Comparison of ENCODE assay signal across 23 cellular contexts in the genomic region with DNA sequence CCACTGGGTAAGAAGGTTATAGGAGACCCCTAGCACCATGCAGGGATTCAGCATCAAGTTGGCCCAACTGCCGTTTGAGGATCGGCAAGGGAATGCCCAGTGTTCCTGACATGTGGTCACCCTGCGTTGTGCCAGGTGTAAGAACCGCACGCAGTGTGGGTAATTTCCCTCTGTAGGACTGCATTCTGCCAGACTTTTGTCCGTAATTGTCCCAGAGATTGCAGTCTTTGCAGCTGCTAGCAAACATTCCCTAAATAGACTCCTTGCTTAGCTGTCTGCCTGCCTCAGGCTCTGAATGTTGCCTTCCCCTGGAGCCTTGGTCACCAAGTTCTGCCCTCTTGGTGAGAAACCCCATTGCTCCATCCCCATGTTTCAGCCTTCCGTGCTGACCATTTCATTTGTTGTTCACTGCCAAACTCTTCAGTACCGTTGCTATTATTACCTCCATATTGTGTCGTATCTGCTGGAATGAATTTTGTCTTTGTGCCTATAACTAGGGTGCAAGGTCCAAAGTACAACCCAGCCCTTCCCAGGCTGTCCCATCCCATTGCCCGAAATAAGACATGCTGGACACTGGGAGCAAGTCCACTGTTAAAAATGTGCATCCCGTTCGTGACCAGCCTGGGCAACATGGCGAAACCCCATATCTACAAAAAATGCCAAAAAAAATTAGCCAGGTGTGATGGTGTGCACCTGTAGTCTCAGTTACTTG. TPM values are rescaled to one million over a fixed set of nuclear protein-coding genes. Genes with fewer than 3 reads are reported as not detected.
DNase-seq lines count a peak whose midpoint lies in the region; ATAC-seq, FAIRE-seq and TF ChIP-seq lines count a peak whose summit lies in the region.
"Had no signal": no experiment of that assay in that cellular context is flagged by ENCODE, and none has a peak within 500 bp of the region (broad histone marks: within the 10 kb centered on the region; RNA-seq: fewer than 3 reads in every experiment).

No MANE protein-coding gene starts in this region.

- H3K27me3 ChIP-seq in IMR-90 (ENCODE audit: control insufficient read depth, insufficient read depth, low read length) (no peaks in the 10 kb centered on the region; the same call in none of the 2 replicates), H1 (replicated peaks in 1 of 4; ENCODE audit: control insufficient read depth in 3 of 4, extremely low read depth in 1 of 4, insufficient read depth in 3 of 4, low read length in 3 of 4) (no peaks in the 10 kb centered on the region), small intestine (ENCODE audit: control insufficient read depth in 2 of 2, insufficient read depth in 2 of 2, low read length in 2 of 2) (no peaks in the 10 kb centered on the region)
- H3K27me3 ChIP-seq: SJSA1 had no signal

- H4K8ac ChIP-seq in IMR-90 (ENCODE audit: low read depth in 2 of 2, low read length in 2 of 2), result no peak overlapping the region
- H4K8ac ChIP-seq in H1 (ENCODE audit: extremely low read depth, insufficient read depth, low read length), result no peak overlapping the region

- H3K27ac ChIP-seq in IMR-90 (ENCODE audit: insufficient read depth, low read length) (no peak overlapping the region), H1 (ENCODE audit: low read depth, low read length) (no peak overlapping the region), small intestine (ENCODE audit: low read depth in 1 of 2, low read length in 1 of 2) (peak overlapping the region in 1 of 2 donors; percentile 45)
- H3K27ac ChIP-seq: BLaER1, HL-60, SJSA1 had no signal

- TF ChIP-seq CTCF in IMR-90 (conservative IDR thresholded peaks at IDR 0.05; ENCODE audit: low read depth, low read length) (no peak), H1 (IDR thresholded peaks at IDR 0.05; ENCODE audit: control extremely low read depth in 1 of 3, insufficient read depth in 1 of 3, low read depth in 1 of 3, low read length in 3 of 3) (no peak)

- intact Hi-C loops in IMR-90 (cut with micrococcal nuclease), result no loop called here

- in situ Hi-C loops in IMR-90 (cut with MboI; ENCODE audit: low sequenced_read_pairs), result no loop called here

- no peak overlapping the region for H4K91ac ChIP-seq in IMR-90 (ENCODE audit: insufficient read depth, low read depth, low read length)
- H4K91ac ChIP-seq in H1 (replicated peaks; ENCODE audit: insufficient read length, low read length), result peak overlapping the region; percentile 34

- no peak overlapping the region for H4K5ac ChIP-seq in IMR-90 (ENCODE audit: low read depth, low read length)
- no peak overlapping the region for H4K5ac ChIP-seq in H1 (ENCODE audit: insufficient read length, low read depth, low read length)

- ATAC-seq in IMR-90 (ENCODE audit: low read depth), result no peak
- ATAC-seq: GM12878, Panc1 had no signal

- H3K18ac ChIP-seq in IMR-90 (ENCODE audit: low read depth, low read length) (no peak overlapping the region), H1 (ENCODE audit: extremely low read depth, low read length) (no peak overlapping the region; the same call in 1 of the 2 replicates)

- H3K56ac ChIP-seq in IMR-90 (ENCODE audit: extremely low read depth, insufficient read depth, low read length), result no peak overlapping the region
- H3K56ac ChIP-seq in H1 (replicated peaks; ENCODE audit: insufficient read length, low read depth, low read length), result no peak overlapping the region

- H2AK9ac ChIP-seq in IMR-90 (replicated peaks; ENCODE audit: low read depth, low read length, poor library complexity), result no peak overlapping the region

- H3K23ac ChIP-seq in IMR-90 (ENCODE audit: low read depth, low read length) (no peak overlapping the region), H1 (ENCODE audit: insufficient read length) (no peak overlapping the region)

- H3K14ac ChIP-seq in IMR-90 (replicated peaks; ENCODE audit: low read depth, low read length), result no peak overlapping the region
- no peak overlapping the region for H3K14ac ChIP-seq in H1 (ENCODE audit: insufficient read length)

- FAIRE-seq in H1 (lab: Jason Lieb, UNC) (no peak), small intestine (lab: Jason Lieb, UNC) (no peak), GM12892 (lab: Jason Lieb, UNC) (no peak)
- FAIRE-seq: GM12878 had no signal

- H2BK5ac ChIP-seq in IMR-90 (ENCODE audit: low read depth, low read length, poor library complexity, severe bottlenecking) (no peak overlapping the region), H1 (ENCODE audit: low read depth, low read length) (peak overlapping the region; percentile 66; the same call in 1 of the 2 replicates)

- H3K4me2 ChIP-seq in IMR-90 (ENCODE audit: low read depth, low read length), result no peak overlapping the region
- no peak overlapping the region for H3K4me2 ChIP-seq in H1 (ENCODE audit: insufficient read depth in 1 of 2, low read depth in 2 of 2, low read length in 2 of 2)
- H3K4me2 ChIP-seq: BLaER1 had no signal

- H2AK5ac ChIP-seq in IMR-90 (ENCODE audit: low read depth, low read length) (peak overlapping the region; percentile 36; the same call in 1 of the 2 replicates), H1 (ENCODE audit: low read depth, low read length) (no peak overlapping the region)

- no peaks in the 10 kb centered on the region for H3K23me2 ChIP-seq in H1 (ENCODE audit: low read depth, low read length)

- no peak overlapping the region for H3K9ac ChIP-seq in IMR-90 (ENCODE audit: low read depth, low read length)
- no peak overlapping the region for H3K9ac ChIP-seq in H1 (replicated peaks in 1 of 4; ENCODE audit: extremely low read depth in 1 of 4, low read depth in 3 of 4, low read length in 3 of 4)
- H3K9ac ChIP-seq: BLaER1 had no signal

- H2BK15ac ChIP-seq in IMR-90 (ENCODE audit: low read depth, low read length) (peak overlapping the region; percentile 53; the same call in 2 of the 3 replicates), H1 (ENCODE audit: low read length) (no peak overlapping the region)

- no peaks in the 10 kb centered on the region; the same call in 1 of the 2 replicates for H3K4me1 ChIP-seq in IMR-90 (ENCODE audit: control insufficient read depth, insufficient read depth, low read length)
- H3K4me1 ChIP-seq in H1 (replicated peaks in 1 of 4; ENCODE audit: control insufficient read depth in 3 of 4, insufficient read depth in 4 of 4, low read length in 3 of 4), result peaks cover 0 to 7% (median 3%) of the 10 kb centered on the region in 4 experiments; a peak in 3 of 7 replicates
- H3K4me1 ChIP-seq in small intestine (ENCODE audit: control insufficient read depth in 2 of 2, insufficient read depth in 1 of 2, low read depth in 1 of 2, low read length in 1 of 2), result no peaks in the 10 kb centered on the region
- H3K4me1 ChIP-seq: BLaER1 had no signal

- H3K79me2 ChIP-seq in H1 (ENCODE audit: control insufficient read depth in 1 of 2, insufficient read depth in 2 of 2, low read length in 2 of 2), result peaks cover 0 to 9% of the 10 kb centered on the region in 2 experiments; a peak in 2 of 4 replicates

- no peak overlapping the region for H2AFZ ChIP-seq in IMR-90 (replicated peaks; ENCODE audit: low read length, poor library complexity)
- no peak overlapping the region for H2AFZ ChIP-seq in H1 (ENCODE audit: low read length)

- dilution Hi-C loops in IMR-90 (cut with HindIII; ENCODE audit: low sequenced_read_pairs, unreplicated experiment), result no loop called here

- H3K4me3 ChIP-seq in IMR-90 (ENCODE audit: insufficient read depth, low read depth, low read length), result no peak overlapping the region
- no peak overlapping the region for H3K4me3 ChIP-seq in H1 (ENCODE audit: extremely low read depth in 1 of 4, insufficient read depth in 2 of 4, low read depth in 3 of 4, low read length in 4 of 4)
- no peak overlapping the region for H3K4me3 ChIP-seq in small intestine (ENCODE audit: low read depth in 1 of 2, low read length in 2 of 2)
- H3K4me3 ChIP-seq: BLaER1, GM12878, HAP-1, SJSA1 had no signal

- H4K20me1 ChIP-seq in IMR-90 (ENCODE audit: insufficient read depth, low read length), result no peaks in the 10 kb centered on the region
- no peaks in the 10 kb centered on the region for H4K20me1 ChIP-seq in H1 (replicated peaks in 1 of 2; ENCODE audit: control insufficient read depth in 1 of 2, insufficient read depth in 2 of 2, low read length in 2 of 2)

- POLR2A ChIA-PET in IMR-90 (lab: Charles Lee; ENCODE audit: unreplicated experiment), result no interaction called here
- POLR2A ChIA-PET in H1 (lab: Charles Lee; ENCODE audit: partially characterized antibody), result no interaction called here

- H2BK120ac ChIP-seq in IMR-90 (ENCODE audit: low read depth, low read length) (no peak overlapping the region), H1 (replicated peaks; ENCODE audit: low read depth, low read length) (peak overlapping the region; percentile 33)

- WGBS in IMR-90 (ENCODE audit: extremely low coverage in 2 of 2, insufficient read length in 1 of 2), 2 experiments, result 93% methylated on average over 6 of the region's 13 CpGs; no CpG with 5 or more reads in 1 of the 2 experiments
- 96% methylated on average over 8 of the region's 13 CpGs; no CpG with 5 or more reads in 1 of the 2 experiments for WGBS in H1 (ENCODE audit: extremely low coverage in 1 of 2, insufficient coverage in 1 of 2, insufficient read length in 1 of 2, insufficient replicate concordance in 2 of 2, low coverage in 1 of 2, low lambda C conversion rate in 2 of 2, missing lambda C conversion rate in 1 of 2), 2 experiments
- WGBS in small intestine, 3 donors, result 31 to 69% (median 59%) methylated on average over 13 of the region's 13 CpGs

- H3K9me3 ChIP-seq in IMR-90 (ENCODE audit: control insufficient read depth, insufficient read depth, low read length) (no peaks in the 10 kb centered on the region), H1 (ENCODE audit: insufficient read depth in 2 of 2, low read depth in 1 of 2, low read length in 1 of 2) (no peaks in the 10 kb centered on the region), small intestine (ENCODE audit: control insufficient read depth, low read depth) (no peaks in the 10 kb centered on the region)
- H3K9me3 ChIP-seq: BLaER1, HAP-1, SJSA1 had no signal

- BruUV-seq in IMR-90 (replicated peaks; lab: Mats Ljungman, UMichigan), result no TSS peak

- peak overlapping the region; percentile 87; the same call in 1 of the 2 replicates for H2BK12ac ChIP-seq in H1 (ENCODE audit: low read depth, low read length)

- DNase-seq in IMR-90 (no peak), H1 (ENCODE audit: low read depth in 1 of 2, low spot score in 2 of 2) (no peak), myocyte (ENCODE audit: low read depth) (peak; percentile 71), small intestine (peak; percentile 57), NCI-H2029 treated with DMSO at 0.1 percent for 48 hours (lab: John Stamatoyannopoulos, UW) (no peak), GM12892 (ENCODE audit: insufficient read length) (no peak), SHP77 (lab: John Stamatoyannopoulos, UW) (no peak)
- DNase-seq: ACHN; CD4-positive, alpha-beta T cell; COR-L47; DMS79 treated with DMSO at 0.1 percent for 48 hours; NCI-H1105; NCI-H1694; NCI-H2227 treated with DMSO at 0.1 percent for 48 hours; NCI-H510A; NCI-H774; NK-92 treated with Interleukin-12 subunit alpha and Interleukin-12 subunit beta, amount 100 ng/mL, for 24 hours had no signal

- TF ChIP-seq EP300 in H1 (IDR thresholded peaks at IDR 0.05; ENCODE audit: borderline replicate concordance in 1 of 2, low read depth in 2 of 2, low read length in 2 of 2), result no peak

- TF ChIP-seq RAD21 in IMR-90 (IDR thresholded peaks at IDR 0.05; ENCODE audit: low read length) (no peak), H1 (IDR thresholded peaks at IDR 0.05 in 1 of 2, conservative IDR thresholded peaks at IDR 0.05 in 1 of 2; ENCODE audit: low read depth in 2 of 2, low read length in 2 of 2) (no peak)

- H3K4ac ChIP-seq in IMR-90 (ENCODE audit: low read depth, low read length) (no peak overlapping the region), H1 (replicated peaks; ENCODE audit: insufficient read length, low read depth, low read length) (no peak overlapping the region)

- H2BK20ac ChIP-seq in IMR-90 (ENCODE audit: low read depth, low read length) (no peak overlapping the region), H1 (ENCODE audit: low read length) (peak overlapping the region; percentile 51)

- no peaks in the 10 kb centered on the region for H3K36me3 ChIP-seq in IMR-90 (ENCODE audit: control insufficient read depth, insufficient read depth, low read length)
- H3K36me3 ChIP-seq in H1 (ENCODE audit: control insufficient read depth in 2 of 4, insufficient read depth in 4 of 4, low read length in 3 of 4), result no peaks in the 10 kb centered on the region
- H3K36me3 ChIP-seq in small intestine (ENCODE audit: control insufficient read depth in 2 of 2, insufficient read depth in 2 of 2, low read length in 2 of 2), result no peaks in the 10 kb centered on the region
- H3K36me3 ChIP-seq: BLaER1, HAP-1, SJSA1 had no signal

- no peak for TF ChIP-seq POLR2A in IMR-90 (IDR thresholded peaks at IDR 0.05; ENCODE audit: low read depth, low read length)
- no peak for TF ChIP-seq POLR2A in H1 (IDR thresholded peaks at IDR 0.05; ENCODE audit: control extremely low read depth in 1 of 2, low read depth in 2 of 2, low read length in 2 of 2)
- no peak for TF ChIP-seq POLR2A in GM12892 (IDR thresholded peaks at IDR 0.05; ENCODE audit: low read depth, low read length)

- CTCF ChIA-PET in IMR-90 (lab: Yijun Ruan, JAX) (no interaction called here), H1 (lab: Charles Lee; ENCODE audit: partially characterized antibody) (no interaction called here)

- no peaks in the 10 kb centered on the region for H3K9me1 ChIP-seq in IMR-90 (ENCODE audit: insufficient read depth, low read length)

- no peaks in the 10 kb centered on the region for H3K79me1 ChIP-seq in IMR-90 (ENCODE audit: low read depth in 1 of 2, low read length in 2 of 2)
- no peaks in the 10 kb centered on the region for H3K79me1 ChIP-seq in H1 (ENCODE audit: low read depth, low read length)

RNA-seq across cellular contexts. Expression of a gene that starts 53.8 kb away (rescaled TPM):
- total RNA-seq in IMR-90 (2012; rRNA removed) (104 and 115 TPM in 2 replicates), myocyte (106 and 114 TPM in 2 replicates)
- polyA plus RNA-seq in IMR-90 (2012; rRNA removed) (14.9 and 17.5 TPM in 2 replicates), H1 (2011; rRNA removed) (58.2 and 79.2 TPM in 2 replicates), small intestine (10 to 100 TPM; 15.1 to 16.8 (median 15.7) TPM)
- 4.9 and 8.6 TPM in 2 replicates for polyA plus RNA-seq in IMR-90 (2012; cell fraction: cytosol; rRNA removed)
- polyA plus RNA-seq in IMR-90 (2012; cell fraction: nucleus; rRNA removed; ENCODE audit: low replicate concordance), result 3.5 and 30.0 TPM in 2 replicates
- 299 and 300 TPM in 2 replicates for total RNA-seq in H1 (2021; fragmentation: NEBNext Ultra II Directional; extraction: Animal tissue kit (Norgen Biotek cat#: 25700))
- polyA plus RNA-seq in H1 (2011; cell fraction: cytosol; rRNA removed), result 102 TPM
- polyA plus RNA-seq in H1 (2011; cell fraction: nucleus; rRNA removed), result 114 TPM
- 119 to 210 TPM (median 146 TPM) in 4 replicates for polyA plus RNA-seq in H1 (2012, experiment 1 of 2)
- 5.3 TPM for polyA plus RNA-seq in H1 (2012, experiment 2 of 2)
- 52.3 TPM for polyA plus RNA-seq in H1 (2013, experiment 1 of 2)
- 45.5 TPM for polyA plus RNA-seq in H1 (2013, experiment 2 of 2)
- polyA minus RNA-seq in H1 (2011; rRNA and poly(A)+ RNA removed), result 1,122 and 1,571 TPM in 2 replicates
- polyA minus RNA-seq in H1 (2011; cell fraction: cytosol; rRNA and poly(A)+ RNA removed), result 404 TPM
- polyA minus RNA-seq in H1 (2011; cell fraction: nucleus; rRNA and poly(A)+ RNA removed), result 796 TPM
- 31.9 TPM for polyA plus RNA-seq in myocyte (2012)
- polyA plus RNA-seq in GM12892 (2012; ENCODE audit: missing spikeins), result 30.4 TPM

Comparison
In these comparisons a context has a peak if more than half of its experiments do, and no peak if none do; other contexts are left out.
1. DNase-seq: peak in myocyte (single experiment) and small intestine (single experiment); none in IMR-90 (single experiment), H1 (0 of 2), NCI-H2029 treated with DMSO at 0.1 percent for 48 hours (single experiment), GM12892 (single experiment) and SHP77 (0 of 2).